17 cellular contexts compared by ENCODE assay signal in the genomic region with DNA sequence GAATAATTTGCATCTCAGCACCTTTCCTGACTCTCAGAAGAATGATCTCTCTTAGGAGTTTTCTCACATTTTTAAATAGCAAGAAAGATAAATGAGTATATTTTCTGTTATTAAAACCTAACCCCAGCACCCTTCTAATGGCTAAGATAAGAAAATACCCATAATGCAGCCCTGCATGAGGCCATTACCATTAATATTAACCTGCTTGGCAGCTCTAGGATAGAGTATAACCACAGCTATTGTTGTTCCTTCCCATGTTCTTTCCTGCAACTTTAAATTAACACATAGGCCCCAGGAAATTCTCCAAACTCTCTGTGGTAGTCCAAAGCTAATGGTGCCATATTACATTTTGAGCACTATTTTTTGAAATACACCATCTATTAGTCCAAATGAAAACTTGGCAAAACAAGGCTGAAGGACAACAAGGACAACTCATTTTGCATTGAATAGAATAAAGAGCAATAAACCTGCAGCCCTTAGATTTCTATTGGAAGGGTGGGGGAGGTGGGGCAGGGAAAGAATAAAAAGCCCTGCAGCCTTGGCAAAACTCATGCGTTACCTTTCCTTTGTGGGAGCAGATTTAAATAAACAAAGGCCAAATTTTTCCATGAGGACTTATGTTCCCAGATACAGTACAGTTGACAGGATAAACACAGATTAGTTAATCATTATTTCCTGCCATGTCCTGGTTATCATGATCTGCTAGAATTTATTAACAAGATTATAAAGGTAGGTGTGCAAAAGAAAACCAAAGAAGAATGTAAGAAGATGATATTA.
"Had no signal": no experiment of that assay in that cellular context is flagged by ENCODE, and none has a peak within 500 bp of the region (broad histone marks: within the 10 kb centered on the region; RNA-seq: fewer than 3 reads in every experiment).

No MANE protein-coding gene starts in this region.

- H3K4me1 ChIP-seq: testis had no signal

- DNase-seq: activated CD4-positive, alpha-beta T cell treated with anti-CD3 and anti-CD28 coated beads, Interleukin-2, amount 10 ng/mL, durations not matched to agents 7 days and 5 days; activated naive CD4-positive, alpha-beta T cell; activated T-cell treated with anti-CD3 and anti-CD28 coated beads for 4 hours; dorsolateral prefrontal cortex; endodermal cell; heart left ventricle; left lung; nephron progenitor cell; occipital lobe; sigmoid colon; stimulated activated CD4-positive, alpha-beta T cell treated with anti-CD3 and anti-CD28 coated beads, Interleukin-1b, Interleukin-23, amount 100 ng/mL, for 48 hours; stimulated activated naive CD8-positive, alpha-beta T cell treated with anti-CD3 and anti-CD28 coated beads, Interleukin-15, amount 100 ng/mL, for 72 hours; testis; upper lobe of left lung had no signal

- ATAC-seq: heart left ventricle; left lung; stimulated activated naive CD8-positive, alpha-beta T cell treated with anti-CD3 and anti-CD28 coated beads, Interleukin-15, amount 100 ng/mL, for 72 hours had no signal

- H3K27ac Mint-ChIP-seq: activated CD4-positive, alpha-beta T cell treated with anti-CD3 and anti-CD28 coated beads, Interleukin-2, amount 10 ng/mL, durations not matched to agents 7 days and 5 days; endodermal cell; memory B cell; nephron progenitor cell; stimulated activated naive CD8-positive, alpha-beta T cell treated with anti-CD3 and anti-CD28 coated beads, Interleukin-15, amount 100 ng/mL, for 72 hours; T-helper 2 cell treated with Interferon-gamma antibody and Interleukin-4, amounts not matched to agents 5 μg/mL and 100 μg/mL, for 36 hours had no signal

- H3K36me3 ChIP-seq: cardiac muscle cell, heart left ventricle, left lung, sigmoid colon, upper lobe of left lung had no signal

- H3K27me3 Mint-ChIP-seq: activated CD4-positive, alpha-beta T cell treated with anti-CD3 and anti-CD28 coated beads, Interleukin-2, amount 10 ng/mL, durations not matched to agents 7 days and 5 days; memory B cell; stimulated activated naive CD8-positive, alpha-beta T cell treated with anti-CD3 and anti-CD28 coated beads, Interleukin-15, amount 100 ng/mL, for 72 hours had no signal

- H3K9me3 ChIP-seq: heart left ventricle, left lung, sigmoid colon, testis, upper lobe of left lung had no signal

- H3K4me3 Mint-ChIP-seq: activated CD4-positive, alpha-beta T cell treated with anti-CD3 and anti-CD28 coated beads, Interleukin-2, amount 10 ng/mL, durations not matched to agents 7 days and 5 days; endodermal cell; memory B cell; nephron progenitor cell; stimulated activated naive CD8-positive, alpha-beta T cell treated with anti-CD3 and anti-CD28 coated beads, Interleukin-15, amount 100 ng/mL, for 72 hours; T-helper 2 cell treated with Interferon-gamma antibody and Interleukin-4, amounts not matched to agents 5 μg/mL and 100 μg/mL, for 36 hours had no signal

- H3K4me1 Mint-ChIP-seq: nephron progenitor cell had no signal

- H3K4me3 ChIP-seq: cardiac muscle cell, dorsolateral prefrontal cortex, heart left ventricle, left lung, sigmoid colon, testis, upper lobe of left lung had no signal
